ENCODE assay signal across 8 cellular contexts in the genomic region with DNA sequence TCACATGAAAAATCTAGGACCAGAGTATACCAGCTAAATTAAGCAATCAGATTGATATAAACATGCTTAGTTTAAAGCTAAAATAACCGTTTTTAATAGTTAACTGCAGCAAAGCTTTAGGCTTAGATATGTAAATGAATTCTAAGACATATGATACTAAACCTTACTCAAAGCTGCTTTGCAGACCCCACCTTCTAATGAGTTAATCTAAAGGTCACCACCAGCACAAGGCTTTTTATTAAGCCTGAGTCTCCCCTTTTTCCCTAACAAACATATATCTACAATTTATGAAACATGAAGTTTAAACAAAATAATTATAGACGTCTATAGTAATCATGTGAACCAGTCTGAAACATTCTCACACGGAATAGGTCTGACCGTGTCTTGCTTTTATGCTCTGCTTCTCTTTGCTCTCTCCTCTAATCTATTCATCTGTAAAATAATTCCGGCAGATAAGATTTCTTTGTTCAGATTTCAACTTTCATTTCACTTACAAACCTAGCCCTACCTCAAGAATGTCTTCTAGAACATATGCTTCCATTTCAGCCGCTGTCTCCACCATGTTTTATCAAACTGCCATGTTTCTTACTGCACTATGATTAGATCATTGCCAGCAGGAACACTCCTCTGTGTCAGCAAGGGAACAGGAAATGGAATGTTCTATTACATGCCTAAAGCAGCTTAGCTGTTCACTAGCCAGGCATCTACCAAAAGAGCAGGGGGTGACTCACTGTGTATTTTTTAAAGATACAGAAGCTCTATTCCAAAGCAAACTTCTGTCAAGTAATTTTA. TPM values are rescaled to one million over a fixed set of nuclear protein-coding genes. Genes with fewer than 3 reads are reported as not detected.
DNase-seq lines count a peak whose midpoint lies in the region; ATAC-seq and TF ChIP-seq lines count a peak whose summit lies in the region.

No MANE protein-coding gene starts in this region.

- no peak overlapping the region for H3K27ac Mint-ChIP-seq in activated naive CD4-positive, alpha-beta T cell treated with anti-CD3 and anti-CD28 coated beads, Interleukin-2, amount 50 U/mL, for 72 hours
- H3K27ac Mint-ChIP-seq in mesothelial cell of epicardium: no peak overlapping the region

- TF ChIP-seq CTCF in Panc1 (IDR thresholded peaks at IDR 0.05) (no peak), mesothelial cell of epicardium (IDR thresholded peaks at IDR 0.05; ENCODE audit: unreplicated experiment) (no peak)

- in situ Hi-C loops in Panc1 (cut with HindIII; ENCODE audit: low pct_unique_long_range_greater_than_20kb, low sequenced_read_pairs): no loop called here

- peaks cover 12% of the 10 kb centered on the region for H3K4me1 ChIP-seq in Panc1 (ENCODE audit: control insufficient read depth, insufficient read depth, low read length)

- DNase-seq in GM04503 (ENCODE audit: low read depth) (peak; percentile 84), KG1 (lab: John Stamatoyannopoulos, UW) (peak; percentile 64), Panc1 (ENCODE audit: low read depth, low spot score) (peak; percentile 77), head of caudate nucleus (peak in 35 of 42 donors; percentile 17 to 91 (median 63)), posterior cingulate gyrus (peak in 6 of 10 donors; percentile 37 to 85 (median 46)), mesothelial cell of epicardium (ENCODE audit: low spot score in 2 of 2, unreplicated experiment in 2 of 2) (no peak)
- DNase-seq in activated naive CD4-positive, alpha-beta T cell treated with anti-CD3 and anti-CD28 coated beads, Interleukin-2, amount 50 U/mL, for 72 hours (ENCODE audit: low spot score in 2 of 2): peak in 1 of 2 donors; percentile 43

- H3K9me3 ChIP-seq in Panc1 (ENCODE audit: control insufficient read depth, insufficient read depth, low read depth, low read length): no peaks in the 10 kb centered on the region

- intact Hi-C loops in Panc1 (cut with micrococcal nuclease; ENCODE audit: unreplicated experiment) (no loop called here), head of caudate nucleus (cut with DNase I) (no loop called here), posterior cingulate gyrus (cut with DNase I) (no loop called here)

- H3K27me3 Mint-ChIP-seq in mesothelial cell of epicardium (ENCODE audit: low read depth): no peaks in the 10 kb centered on the region

- POLR2A ChIA-PET in Panc1 (lab: Charles Lee): interaction anchor here (0.7 to 1.1 kb wide), 2 partner anchors 9 to 37 kb away, joined by 4 read pairs; no protein-coding TSS in a partner anchor

- no peaks in the 10 kb centered on the region for H3K27me3 ChIP-seq in Panc1 (ENCODE audit: control insufficient read depth, insufficient read depth, low read length)

- peaks cover 22% of the 10 kb centered on the region for H3K4me1 Mint-ChIP-seq in mesothelial cell of epicardium

- BruUV-seq in Panc1 (replicated peaks; lab: Mats Ljungman, UMichigan): TSS peak; percentile 74

- no peaks in the 10 kb centered on the region for H3K36me3 Mint-ChIP-seq in activated naive CD4-positive, alpha-beta T cell treated with anti-CD3 and anti-CD28 coated beads, Interleukin-2, amount 50 U/mL, for 72 hours
- no peaks in the 10 kb centered on the region for H3K36me3 Mint-ChIP-seq in mesothelial cell of epicardium

- no peaks in the 10 kb centered on the region for H3K9me3 Mint-ChIP-seq in activated naive CD4-positive, alpha-beta T cell treated with anti-CD3 and anti-CD28 coated beads, Interleukin-2, amount 50 U/mL, for 72 hours
- no peaks in the 10 kb centered on the region for H3K9me3 Mint-ChIP-seq in mesothelial cell of epicardium

- H3K4me3 Mint-ChIP-seq in mesothelial cell of epicardium: no peak overlapping the region

- peak overlapping the region; percentile 88 for H3K27ac ChIP-seq in Panc1 (ENCODE audit: low read length)

- ATAC-seq in GM21825 (IDR thresholded peaks at IDR 0.05; ENCODE audit: unreplicated experiment): peak; percentile 99
- ATAC-seq in Panc1: peak; percentile 100
- peak; percentile 100 for ATAC-seq in activated naive CD4-positive, alpha-beta T cell treated with anti-CD3 and anti-CD28 coated beads, Interleukin-2, amount 50 U/mL, for 72 hours

- H3K4me3 ChIP-seq in Panc1 (ENCODE audit: low read depth in 2 of 2, low read length in 2 of 2): peak overlapping the region; percentile 62 to 74

- H3K36me3 ChIP-seq in Panc1 (ENCODE audit: control insufficient read depth, insufficient read depth, low read length): no peaks in the 10 kb centered on the region; the same call in 1 of the 2 replicates

- CTCF ChIA-PET in Panc1 (lab: Charles Lee): no interaction called here

RNA-seq across cellular contexts. Expression of a gene that starts 35.9 kb away (rescaled TPM):
- total RNA-seq in Panc1 (2021; ENCODE audit: unreplicated experiment) (38.5 TPM), mesothelial cell of epicardium (92.5 to 93.0 TPM (median 92.7 TPM) in 3 replicates)
- polyA plus RNA-seq in Panc1 (2012; ENCODE audit: insufficient read length): 19.5 TPM
- 10 to 100 TPM; 39.1 to 73.9 TPM for total RNA-seq in activated naive CD4-positive, alpha-beta T cell treated with anti-CD3 and anti-CD28 coated beads, Interleukin-2, amount 50 U/mL, for 72 hours

Comparison
In these comparisons a context has a peak if more than half of its experiments do, and no peak if none do; other contexts are left out.
1. DNase-seq: peak in GM04503 (single experiment), KG1 (single experiment), Panc1 (single experiment), head of caudate nucleus (35 of 42) and posterior cingulate gyrus (6 of 10); none in mesothelial cell of epicardium (0 of 2).
2. Peak in every context shown above with its lines, with median percentiles within 50 percentile points of each other: ATAC-seq.